23 cellular contexts compared by ENCODE assay signal in the genomic region with DNA sequence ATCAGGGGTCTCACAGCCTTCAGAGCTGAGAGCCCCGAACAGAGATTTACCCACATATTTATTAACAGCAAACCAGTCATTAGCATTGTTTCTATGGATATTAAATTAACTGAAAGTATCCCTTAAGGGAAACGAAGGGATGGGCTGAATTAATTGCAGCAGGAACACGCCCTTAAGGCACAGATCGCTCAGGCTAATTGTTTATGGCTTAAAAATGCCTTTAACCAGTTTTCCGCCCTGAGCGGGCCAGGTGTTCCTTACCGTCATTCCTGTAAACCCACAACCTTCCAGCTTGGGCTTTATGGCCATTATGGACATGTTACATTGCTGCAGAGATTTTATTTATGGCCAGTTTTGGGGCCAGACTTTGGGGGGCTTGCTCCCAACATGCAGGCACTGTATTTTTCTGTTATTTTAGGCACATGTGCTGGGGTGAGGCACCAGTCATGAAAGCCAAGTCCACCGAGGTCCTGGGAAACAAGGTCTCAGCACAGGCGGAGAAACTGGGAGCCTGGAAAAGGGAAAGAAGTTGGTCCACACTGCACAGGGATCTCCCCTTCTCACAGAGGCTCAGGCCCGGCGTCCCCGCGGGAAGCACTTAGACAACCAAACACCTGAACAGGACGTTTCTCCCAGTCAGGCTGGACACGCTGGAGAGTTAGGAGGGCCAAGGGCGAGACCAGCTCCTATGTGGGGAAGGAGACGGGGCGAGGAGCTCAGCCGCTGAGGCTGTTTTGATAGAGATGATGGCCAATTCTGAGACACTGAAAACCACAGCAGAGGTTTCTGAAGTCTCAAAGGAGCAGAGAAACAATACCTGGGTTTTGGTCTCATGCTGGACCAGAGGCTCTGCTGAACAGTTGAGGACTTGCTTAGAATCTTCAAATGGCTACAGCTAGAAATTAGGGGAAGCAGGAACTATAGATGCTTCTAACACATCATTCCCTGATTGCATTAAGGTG.
"Had no signal": no experiment of that assay in that cellular context is flagged by ENCODE, and none has a peak within 500 bp of the region (broad histone marks: within the 10 kb centered on the region; RNA-seq: fewer than 3 reads in every experiment).

No MANE protein-coding gene starts in this region.

- DNase-seq: activated CD4-positive, alpha-beta T cell treated with anti-CD3 and anti-CD28 coated beads for 4 hours; activated CD8-positive, alpha-beta memory T cell treated with anti-CD3 and anti-CD28 coated beads, Interleukin-2, amount 50 U/mL, for 4 hours; activated CD8-positive, alpha-beta T cell treated with anti-CD3 and anti-CD28 coated beads for 36 hours; activated gamma-delta T cell treated with Interleukin-2 at 50 U/mL for 16 hours; activated naive CD4-positive, alpha-beta T cell treated with anti-CD3 and anti-CD28 coated beads, Interleukin-2, amount 10 ng/mL, durations not matched to agents 7 days and 5 days; activated naive CD8-positive, alpha-beta T cell treated with anti-CD3 and anti-CD28 coated beads for 36 hours; activated T-cell treated with anti-CD3 and anti-CD28 coated beads, Interleukin-2, amount 50 U/mL, for 72 hours; brain microvascular endothelial cell; Kasumi-1; KBM-7; NCI-H1092; NCI-H1694; NCI-H2029; NCI-H510A treated with DMSO at 0.1 percent for 48 hours; NCI-H774; OCI-M1; Peyer's patch; Right ventricle myocardium superior; SW 1271 had no signal

- ATAC-seq: activated CD4-positive, CD25-positive, alpha-beta regulatory T cell treated with anti-CD3 and anti-CD28 coated beads, Interleukin-2, amount 50 U/mL, for 24 hours; activated CD8-positive, alpha-beta T cell treated with anti-CD3 and anti-CD28 coated beads for 36 hours; activated T-cell treated with anti-CD3 and anti-CD28 coated beads, Interleukin-2, amount 50 U/mL, for 72 hours; SK-N-SH treated with all-trans-retinoic acid at 6 μM for 48 hours had no signal

- H3K4me1 ChIP-seq: Peyer's patch, SJSA1 had no signal

- H3K9me3 ChIP-seq: Peyer's patch, SJSA1 had no signal

- H3K27ac ChIP-seq: brain microvascular endothelial cell, Peyer's patch, RWPE1, SJSA1 had no signal

- H3K36me3 ChIP-seq: brain microvascular endothelial cell, Peyer's patch, SJSA1 had no signal

- H3K27me3 ChIP-seq: brain microvascular endothelial cell, Peyer's patch had no signal

- H3K4me3 ChIP-seq: Peyer's patch, SJSA1 had no signal
